ENCODE assay signal across 8 cellular contexts in genomic region chrX:120468825-120469525, GRCh38. TPM values are rescaled to one million over a fixed set of nuclear protein-coding genes. Genes with fewer than 3 reads are reported as not detected.
DNase-seq lines count a peak whose midpoint lies in the region; ATAC-seq and TF ChIP-seq lines count a peak whose summit lies in the region.

Gene LAMP2 (minus strand): TSS chrX:120469296. CDS start chrX:120469169, 127 bp downstream.

- H2AFZ ChIP-seq in PC-9 = peak within 1 kb of the TSS; percentile 96

- TF ChIP-seq CTCF in PC-9 (conservative IDR thresholded peaks at IDR 0.05) = no peak
- no peak for TF ChIP-seq CTCF in epithelial cell of proximal tubule (conservative IDR thresholded peaks at IDR 0.05; ENCODE audit: low read depth, low read length)

- H3K4me1 ChIP-seq in PC-9 (replicated peaks; ENCODE audit: insufficient read depth) = peaks cover 14% of the 10 kb centered on the region
- peaks cover 0 to 3% of the 10 kb centered on the region in 2 donors for H3K4me1 ChIP-seq in mucosa of rectum (ENCODE audit: control insufficient read depth in 2 of 2, insufficient read depth in 2 of 2, low read length in 2 of 2)

- H3K36me3 ChIP-seq in PC-9 (ENCODE audit: low read depth) = no peaks in the 10 kb centered on the region
- H3K36me3 ChIP-seq in mucosa of rectum (ENCODE audit: control insufficient read depth in 2 of 2, insufficient read depth in 2 of 2, low read length in 2 of 2) = no peaks in the 10 kb centered on the region

- no peaks in the 10 kb centered on the region for H3K9me2 ChIP-seq in PC-9 (ENCODE audit: insufficient read depth)

- no peaks in the 10 kb centered on the region; the same call in 1 of the 2 replicates for H4K20me1 ChIP-seq in PC-9 (ENCODE audit: insufficient read depth)

- BruUV-seq in PC-9 (replicated peaks; lab: Mats Ljungman, UMichigan) = no TSS peak

- H3K9ac ChIP-seq in mucosa of rectum (ENCODE audit: low read depth in 1 of 2, low read length in 2 of 2) = peak within 1 kb of the TSS; percentile 73 to 74

- H3K9me3 ChIP-seq in PC-9 (ENCODE audit: insufficient read depth, low read depth) (no peaks in the 10 kb centered on the region), mucosa of rectum (ENCODE audit: control insufficient read depth in 2 of 2, low read length in 2 of 2) (no peaks in the 10 kb centered on the region)

- no peaks in the 10 kb centered on the region; the same call in 1 of the 2 replicates for H3F3A ChIP-seq in PC-9 (ENCODE audit: insufficient read depth, low read depth)

- ATAC-seq in GM21723 (IDR thresholded peaks at IDR 0.05; ENCODE audit: unreplicated experiment) = peak; percentile 98

- H3K27ac ChIP-seq in PC-9 = peak within 1 kb of the TSS; percentile 85
- peak within 1 kb of the TSS; percentile 81 to 87 for H3K27ac ChIP-seq in mucosa of rectum (ENCODE audit: low read depth in 2 of 2, low read length in 2 of 2)

- DNase-seq in DMS53 (lab: John Stamatoyannopoulos, UW) = peak; percentile 90
- peak; percentile 98 for DNase-seq in KBM-7
- DNase-seq in PC-9 = peak; percentile 86 to 91
- peak; percentile 81 for DNase-seq in activated T-cell treated with anti-CD3 and anti-CD28 coated beads, Interleukin-2, amount 50 U/mL, for 1 hour
- DNase-seq in epithelial cell of proximal tubule (ENCODE audit: low read depth) = no peak
- peak; percentile 45 to 61 for DNase-seq in stimulated activated CD8-positive, alpha-beta memory T cell treated with anti-CD3 and anti-CD28 coated beads, Interleukin-4, amount 100 ng/mL, for 4 hours (ENCODE audit: low read depth in 2 of 2, low spot score in 1 of 2)

- in situ Hi-C loops in KBM-7 (cut with MboI; ENCODE audit: low pct_unique_long_range_greater_than_20kb, low sequenced_read_pairs) = no loop called here

- H3K79me2 ChIP-seq in PC-9 (ENCODE audit: low read depth) = peaks cover 49% of the 10 kb centered on the region

- no peaks in the 10 kb centered on the region for H3K27me3 ChIP-seq in PC-9 (ENCODE audit: insufficient read depth, low read depth)
- H3K27me3 ChIP-seq in mucosa of rectum (ENCODE audit: control insufficient read depth in 2 of 2, insufficient read depth in 2 of 2, low read length in 2 of 2) = peaks cover 0 to 4% of the 10 kb centered on the region in 2 donors

- POLR2A ChIA-PET in PC-9 (lab: Charles Lee; ENCODE audit: unreplicated experiment) = interaction anchor here (0.8 kb wide), 1 partner anchor 30 kb away, joined by 5 read pairs; no protein-coding TSS in a partner anchor

- peak within 1 kb of the TSS; percentile 87 for H3K4me2 ChIP-seq in PC-9

- H3K4me3 ChIP-seq in PC-9 (peak within 1 kb of the TSS; percentile 81), epithelial cell of proximal tubule (ENCODE audit: low read depth, low read length) (peak within 1 kb of the TSS; percentile 79), mucosa of rectum (ENCODE audit: low read length in 2 of 2) (peak within 1 kb of the TSS; percentile 72 to 90)

- CTCF ChIA-PET in PC-9 (lab: Charles Lee) = interaction anchor here (1.3 kb wide), 1 partner anchor 17 kb away, joined by 5 read pairs; no protein-coding TSS in a partner anchor

- intact Hi-C loops in PC-9 (cut with micrococcal nuclease; ENCODE audit: unreplicated experiment) = loop anchor here (2.0 to 10.0 kb wide), 3 partner anchors 18 to 374 kb away; partner anchors contain the start of gene ZBTB33

RNA-seq across cellular contexts. Expression of gene LAMP2, which starts in this region (rescaled TPM):
- total RNA-seq in PC-9 (2021) = 92.4 and 123 TPM in 2 replicates
- total RNA-seq in epithelial cell of proximal tubule = 59.6 and 66.6 TPM in 2 replicates
